In genomic region chr5:145462525-145462924, GRCh38 we compare ENCODE assay signal across 3 cellular contexts.
"Had no signal": no experiment of that assay in that cellular context is flagged by ENCODE, and none has a peak within 500 bp of the region (broad histone marks: within the 10 kb centered on the region; RNA-seq: fewer than 3 reads in every experiment).

No MANE protein-coding gene starts in this region.

- H3K4me3 ChIP-seq: GM12878 had no signal

- DNase-seq: GDM1, GF-D8 had no signal
